Comparison of ENCODE assay signal across 9 cellular contexts in genomic region chr3:99505646-99506269, GRCh38.
DNase-seq lines count a peak whose midpoint lies in the region; ATAC-seq, FAIRE-seq and TF ChIP-seq lines count a peak whose summit lies in the region.
"Had no signal": no experiment of that assay in that cellular context is flagged by ENCODE, and none has a peak within 500 bp of the region (broad histone marks: within the 10 kb centered on the region; RNA-seq: fewer than 3 reads in every experiment).

No MANE protein-coding gene starts in this region.

- peak; percentile 95 for FAIRE-seq in RCC 7860 (lab: Jason Lieb, UNC)

- H3K27me3 ChIP-seq in left ventricle myocardium inferior (ENCODE audit: low read depth) (no peaks in the 10 kb centered on the region), esophagus squamous epithelium (no peaks in the 10 kb centered on the region)
- H3K27me3 ChIP-seq: adrenal gland had no signal

- H3K9me3 ChIP-seq in left ventricle myocardium inferior (replicated peaks), result no peaks in the 10 kb centered on the region
- no peaks in the 10 kb centered on the region for H3K9me3 ChIP-seq in esophagus squamous epithelium
- H3K9me3 ChIP-seq: adrenal gland had no signal

- H3K36me3 ChIP-seq in left ventricle myocardium inferior (no peaks in the 10 kb centered on the region), esophagus squamous epithelium (no peaks in the 10 kb centered on the region)
- H3K36me3 ChIP-seq: adrenal gland had no signal

- ATAC-seq in HG02884 (IDR thresholded peaks at IDR 0.05; ENCODE audit: unreplicated experiment), result peak; percentile 99

- WGBS in esophagus squamous epithelium, 2 donors, result 36 to 61% methylated on average over 7 of the region's 7 CpGs

- TF ChIP-seq POLR2A in esophagus squamous epithelium (IDR thresholded peaks at IDR 0.05), result no peak

- no peak overlapping the region for H3K4me3 ChIP-seq in left ventricle myocardium inferior
- H3K4me3 ChIP-seq in esophagus squamous epithelium, result no peak overlapping the region
- H3K4me3 ChIP-seq: adrenal gland had no signal

- DNase-seq in stimulated activated CD4-positive, alpha-beta T cell treated with anti-CD3 and anti-CD28 coated beads, Interleukin-15, amount 100 ng/mL, for 24 hours, result peak; percentile 28
- DNase-seq in stimulated activated CD4-positive, alpha-beta T cell treated with anti-CD3 and anti-CD28 coated beads, Interleukin-12 subunit alpha, Interleukin-12 subunit beta, amount 100 ng/mL, for 4 hours, result no peak
- DNase-seq in RCC 7860 (ENCODE audit: low spot score) (peak; percentile 92), left ventricle myocardium inferior (peak; percentile 40), esophagus squamous epithelium (lab: John Stamatoyannopoulos, UW) (no peak), hepatic stellate cell (ENCODE audit: low spot score) (no peak)
- DNase-seq in activated effector memory CD4-positive, alpha-beta T cell treated with anti-CD3 and anti-CD28 coated beads, Interleukin-2, amount 50 U/mL, for 16 hours, result no peak

- peaks cover 43% of the 10 kb centered on the region for H3K4me1 ChIP-seq in left ventricle myocardium inferior
- H3K4me1 ChIP-seq in esophagus squamous epithelium, result peaks cover 0 to 12% (median 7%) of the 10 kb centered on the region in 3 donors

- intact Hi-C loops in left ventricle myocardium inferior (cut with micrococcal nuclease), result no loop called here
- intact Hi-C loops in esophagus squamous epithelium (cut with DNase I), result loop anchor here (10.0 kb wide), 1 partner anchor 249 kb away; no protein-coding TSS in a partner anchor

- H3K27ac ChIP-seq in left ventricle myocardium inferior (replicated peaks) (peak overlapping the region; percentile 67), esophagus squamous epithelium (peak overlapping the region in 2 of 4 donors; percentile 51 to 68)
- H3K27ac ChIP-seq: adrenal gland had no signal

- TF ChIP-seq CTCF in left ventricle myocardium inferior (IDR thresholded peaks at IDR 0.05; ENCODE audit: borderline replicate concordance) (no peak), esophagus squamous epithelium (IDR thresholded peaks at IDR 0.05) (no peak)

Comparison
In these comparisons a context has a peak if more than half of its experiments do, and no peak if none do; other contexts are left out.
1. DNase-seq: peak in stimulated activated CD4-positive, alpha-beta T cell treated with anti-CD3 and anti-CD28 coated beads, Interleukin-15, amount 100 ng/mL, for 24 hours (single experiment), RCC 7860 (single experiment) and left ventricle myocardium inferior (single experiment); none in stimulated activated CD4-positive, alpha-beta T cell treated with anti-CD3 and anti-CD28 coated beads, Interleukin-12 subunit alpha, Interleukin-12 subunit beta, amount 100 ng/mL, for 4 hours (single experiment), esophagus squamous epithelium (single experiment), hepatic stellate cell (single experiment) and activated effector memory CD4-positive, alpha-beta T cell treated with anti-CD3 and anti-CD28 coated beads, Interleukin-2, amount 50 U/mL, for 16 hours (single experiment).